ENCODE assay signal across 36 cellular contexts in genomic region chr14:47191693-47192092, GRCh38.
"Had no signal": no experiment of that assay in that cellular context is flagged by ENCODE, and none has a peak within 500 bp of the region (broad histone marks: within the 10 kb centered on the region; RNA-seq: fewer than 3 reads in every experiment).

No MANE protein-coding gene starts in this region.

- H3K4me1 ChIP-seq: breast epithelium, esophagus squamous epithelium, foreskin keratinocyte, gastrocnemius medialis, heart left ventricle had no signal

- H3K27ac ChIP-seq: breast epithelium, cardiac muscle cell, epithelial cell of prostate, esophagus squamous epithelium, foreskin keratinocyte, gastrocnemius medialis, heart left ventricle, WERI-Rb-1 had no signal

- DNase-seq: activated B cell treated with CpG ODN at 0.5 μM for 24 hours; activated CD4-positive, alpha-beta T cell treated with anti-CD3 and anti-CD28 coated beads for 48 hours; activated CD4-positive, alpha-beta T cell treated with anti-CD3 and anti-CD28 coated beads, Interleukin-2, amount 50 U/mL, for 1 hour; activated CD4-positive, alpha-beta T cell treated with anti-CD3 and anti-CD28 coated beads, Interleukin-2, amount 50 U/mL, for 48 hours; activated CD8-positive, alpha-beta memory T cell treated with anti-CD3 and anti-CD28 coated beads for 24 hours; activated CD8-positive, alpha-beta T cell treated with anti-CD3 and anti-CD28 coated beads for 36 hours; activated effector memory CD4-positive, alpha-beta T cell treated with Interleukin-2 at 50 U/mL for 16 hours; activated gamma-delta T cell treated with Interleukin-2 at 50 U/mL for 16 hours; activated naive CD4-positive, alpha-beta T cell treated with anti-CD3 and anti-CD28 coated beads, Interleukin-2, amount 50 U/mL, for 16 hours; activated naive CD4-positive, alpha-beta T cell treated with Interleukin-2 at 50 U/mL for 16 hours; activated T-cell treated with anti-CD3 and anti-CD28 coated beads, Interleukin-2, amount 50 U/mL, for 4 hours; amniotic stem cell; anterior cingulate cortex; central memory CD4-positive, alpha-beta T cell; cerebellar nuclear complex; cortex of kidney; dermis blood vessel endothelial cell; effector CD4-positive, alpha-beta T cell; effector memory CD8-positive, alpha-beta T cell; esophagus squamous epithelium; foreskin keratinocyte; gastrocnemius medialis; glutamatergic neuron; heart left ventricle; T-helper 1 cell; T-helper 17 cell; T1000; WERI-Rb-1 had no signal

- H3K27me3 Mint-ChIP-seq: activated B cell treated with CpG ODN at 0.5 μM for 24 hours; activated CD8-positive, alpha-beta T cell treated with anti-CD3 and anti-CD28 coated beads for 36 hours; activated naive CD8-positive, alpha-beta T cell; activated T-helper 17 cell treated with anti-CD3 and anti-CD28 coated beads, Interleukin-2, amount 50 U/mL, for 72 hours; brain; effector memory CD8-positive, alpha-beta T cell; T-helper 17 cell had no signal

- ATAC-seq: activated CD4-positive, CD25-positive, alpha-beta regulatory T cell treated with anti-CD3 and anti-CD28 coated beads, Interleukin-2, amount 50 U/mL, for 24 hours; activated CD8-positive, alpha-beta T cell treated with anti-CD3 and anti-CD28 coated beads for 36 hours; activated T-cell treated with anti-CD3 and anti-CD28 coated beads, Interleukin-2, amount 50 U/mL, for 4 hours; activated T-helper 17 cell treated with anti-CD3 and anti-CD28 coated beads, Interleukin-2, amount 50 U/mL, for 72 hours; effector memory CD8-positive, alpha-beta T cell; foreskin keratinocyte; gastrocnemius medialis; heart left ventricle; T-helper 17 cell had no signal

- H3K27me3 ChIP-seq: breast epithelium, cardiac muscle cell, esophagus squamous epithelium, foreskin keratinocyte, gastrocnemius medialis, heart left ventricle had no signal

- H3K9me3 Mint-ChIP-seq: activated B cell treated with CpG ODN at 0.5 μM for 24 hours; brain; effector memory CD8-positive, alpha-beta T cell had no signal

- H3K36me3 Mint-ChIP-seq: activated naive CD8-positive, alpha-beta T cell; brain had no signal

- H3K4me3 Mint-ChIP-seq: activated B cell treated with CpG ODN at 0.5 μM for 24 hours; activated CD8-positive, alpha-beta T cell treated with anti-CD3 and anti-CD28 coated beads for 36 hours; activated naive CD8-positive, alpha-beta T cell; activated T-cell treated with anti-CD3 and anti-CD28 coated beads, Interleukin-2, amount 50 U/mL, for 4 hours; activated T-helper 17 cell treated with anti-CD3 and anti-CD28 coated beads, Interleukin-2, amount 50 U/mL, for 72 hours; brain; effector memory CD8-positive, alpha-beta T cell; T-helper 17 cell; T-helper 2 cell treated with Interferon-gamma antibody and Interleukin-4, amounts not matched to agents 5 μg/mL and 100 μg/mL, for 36 hours had no signal

- H3K4me1 Mint-ChIP-seq: activated B cell treated with CpG ODN at 0.5 μM for 24 hours; activated T-helper 17 cell treated with anti-CD3 and anti-CD28 coated beads, Interleukin-2, amount 50 U/mL, for 72 hours; T-helper 17 cell had no signal

- H3K36me3 ChIP-seq: breast epithelium, cardiac muscle cell, esophagus squamous epithelium, gastrocnemius medialis, heart left ventricle, WERI-Rb-1 had no signal

- H3K27ac Mint-ChIP-seq: activated B cell treated with CpG ODN at 0.5 μM for 24 hours; activated CD8-positive, alpha-beta T cell treated with anti-CD3 and anti-CD28 coated beads for 36 hours; activated naive CD8-positive, alpha-beta T cell; activated T-helper 17 cell treated with anti-CD3 and anti-CD28 coated beads, Interleukin-2, amount 50 U/mL, for 72 hours; effector memory CD8-positive, alpha-beta T cell; T-helper 17 cell; T-helper 2 cell treated with Interferon-gamma antibody and Interleukin-4, amounts not matched to agents 5 μg/mL and 100 μg/mL, for 36 hours had no signal

- H3K4me3 ChIP-seq: breast epithelium, cardiac muscle cell, esophagus squamous epithelium, gastrocnemius medialis, heart left ventricle had no signal
